Comparison of ENCODE assay signal across 9 cellular contexts in the genomic region with DNA sequence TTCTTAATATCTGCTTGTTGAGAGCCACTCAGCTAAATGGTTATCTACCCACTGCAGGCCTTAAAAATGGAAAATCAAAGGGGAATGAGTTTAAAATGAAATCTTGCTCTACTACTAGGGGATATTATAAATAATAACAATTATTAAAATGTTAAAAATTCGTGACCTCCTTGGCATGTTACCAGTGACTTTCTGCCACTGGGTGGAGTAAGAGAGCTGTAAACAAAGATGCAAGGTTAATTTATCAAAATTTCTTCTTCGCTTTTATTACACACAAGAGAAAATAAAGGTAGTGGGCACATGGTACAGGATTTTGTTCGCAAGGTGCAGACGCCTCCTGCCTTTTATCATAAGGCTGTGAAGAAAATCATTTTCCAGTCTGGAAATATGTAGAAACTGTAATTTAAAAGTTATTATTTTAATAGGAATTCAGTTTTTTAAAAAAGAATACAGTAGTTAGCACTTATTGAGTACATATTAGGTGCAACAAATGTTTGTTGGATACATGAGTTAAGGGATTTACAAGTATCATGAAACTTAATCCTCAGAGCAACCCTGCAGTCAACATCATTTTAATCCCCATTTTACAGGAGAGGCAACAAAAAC.
DNase-seq lines count a peak whose midpoint lies in the region; ATAC-seq and TF ChIP-seq lines count a peak whose summit lies in the region.
"Had no signal": no experiment of that assay in that cellular context is flagged by ENCODE, and none has a peak within 500 bp of the region (broad histone marks: within the 10 kb centered on the region; RNA-seq: fewer than 3 reads in every experiment).

No MANE protein-coding gene starts in this region.

- no peak overlapping the region for H3K27ac Mint-ChIP-seq in glutamatergic neuron (ENCODE audit: unreplicated experiment)
- H3K27ac Mint-ChIP-seq: IgD-negative memory B cell had no signal

- TF ChIP-seq POLR2A in upper lobe of left lung (IDR thresholded peaks at IDR 0.05): no peak

- peaks cover 0 to under 1% (median 0%) of the 10 kb centered on the region in 4 donors for H3K36me3 ChIP-seq in upper lobe of left lung

- peak; percentile 40; the same call in 1 of the 2 replicates for TF ChIP-seq CTCF in GM12874 (IDR thresholded peaks at IDR 0.05; ENCODE audit: insufficient read depth, low read depth, low read length)
- TF ChIP-seq CTCF in glutamatergic neuron (IDR thresholded peaks at IDR 0.05; ENCODE audit: partially characterized antibody, unreplicated experiment): peak; percentile 78
- TF ChIP-seq CTCF in upper lobe of left lung (IDR thresholded peaks at IDR 0.05): peak; percentile 7 to 51 (median 42)

- H3K9me3 Mint-ChIP-seq in glutamatergic neuron (ENCODE audit: unreplicated experiment): no peaks in the 10 kb centered on the region
- H3K9me3 Mint-ChIP-seq: IgD-negative memory B cell had no signal

- no peaks in the 10 kb centered on the region for H3K9me3 ChIP-seq in upper lobe of left lung

- peaks cover under 1% of the 10 kb centered on the region for H3K27me3 Mint-ChIP-seq in glutamatergic neuron (ENCODE audit: unreplicated experiment)
- H3K27me3 Mint-ChIP-seq: IgD-negative memory B cell had no signal

- no peak overlapping the region for H3K27ac ChIP-seq in upper lobe of left lung

- DNase-seq in AML-193 (lab: John Stamatoyannopoulos, UW) (peak; percentile 33), glutamatergic neuron (no peak), upper lobe of left lung (no peak), activated gamma-delta T cell (lab: John Stamatoyannopoulos, UW) (no peak), activated gamma-delta T cell treated with Interleukin-2 at 50 U/mL for 16 hours (no peak)

- H3K36me3 Mint-ChIP-seq in glutamatergic neuron (ENCODE audit: unreplicated experiment): no peaks in the 10 kb centered on the region

- no peaks in the 10 kb centered on the region for H3K4me1 Mint-ChIP-seq in glutamatergic neuron (ENCODE audit: low read depth, unreplicated experiment)

- H3K4me3 ChIP-seq in upper lobe of left lung: no peak overlapping the region

- no peak for TF ChIP-seq EP300 in upper lobe of left lung (IDR thresholded peaks at IDR 0.05)

- no peak overlapping the region for H3K4me3 Mint-ChIP-seq in glutamatergic neuron (ENCODE audit: unreplicated experiment)
- H3K4me3 Mint-ChIP-seq: IgD-negative memory B cell had no signal

- H3K4me1 ChIP-seq in upper lobe of left lung: peaks cover 4 to 10% (median 7%) of the 10 kb centered on the region in 4 donors

- H3K27me3 ChIP-seq in upper lobe of left lung: no peaks in the 10 kb centered on the region

- 0 out of 3 replicates have a peak, but pooled peaks have one; percentile 13 for ATAC-seq in SK-N-SH treated with all-trans-retinoic acid at 6 μM for 48 hours
- ATAC-seq in upper lobe of left lung (ENCODE audit: low FRiP score in 2 of 2): no peak
- no peak for ATAC-seq in GM21529 (IDR thresholded peaks at IDR 0.05; ENCODE audit: unreplicated experiment)

- 58 to 60% methylated on average over 4 of the region's 4 CpGs for WGBS in upper lobe of left lung, 2 donors

TF ChIP-seq in SK-N-SH treated with all-trans-retinoic acid at 6 μM for 48 hours, 23 proteins besides CTCF, POLR2A, EP300 and RAD21:
- TF ChIP-seq RARB (CRISPR knock-in tag; IDR thresholded peaks at IDR 0.05) (no peak), ISL1 (CRISPR knock-in tag; IDR thresholded peaks at IDR 0.05) (no peak), ZFP30 (CRISPR knock-in tag; IDR thresholded peaks at IDR 0.05) (no peak), ZC3H10 (CRISPR knock-in tag; IDR thresholded peaks at IDR 0.05) (no peak), TOX (CRISPR knock-in tag; IDR thresholded peaks at IDR 0.05; ENCODE audit: borderline replicate concordance) (no peak), ZNF565 (CRISPR knock-in tag; conservative IDR thresholded peaks at IDR 0.05; ENCODE audit: low read depth) (no peak)
- TF ChIP-seq, protein P1, sequence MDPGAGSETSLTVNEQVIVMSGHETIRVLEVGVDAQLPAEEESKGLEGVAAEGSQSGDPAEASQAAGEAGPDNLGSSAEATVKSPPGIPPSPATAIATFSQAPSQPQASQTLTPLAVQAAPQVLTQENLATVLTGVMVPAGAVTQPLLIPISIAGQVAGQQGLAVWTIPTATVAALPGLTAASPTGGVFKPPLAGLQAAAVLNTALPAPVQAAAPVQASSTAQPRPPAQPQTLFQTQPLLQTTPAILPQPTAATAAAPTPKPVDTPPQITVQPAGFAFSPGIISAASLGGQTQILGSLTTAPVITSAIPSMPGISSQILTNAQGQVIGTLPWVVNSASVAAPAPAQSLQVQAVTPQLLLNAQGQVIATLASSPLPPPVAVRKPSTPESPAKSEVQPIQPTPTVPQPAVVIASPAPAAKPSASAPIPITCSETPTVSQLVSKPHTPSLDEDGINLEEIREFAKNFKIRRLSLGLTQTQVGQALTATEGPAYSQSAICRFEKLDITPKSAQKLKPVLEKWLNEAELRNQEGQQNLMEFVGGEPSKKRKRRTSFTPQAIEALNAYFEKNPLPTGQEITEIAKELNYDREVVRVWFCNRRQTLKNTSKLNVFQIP (CRISPR knock-in tag; IDR thresholded peaks at IDR 0.05; ENCODE audit: borderline replicate concordance, low read depth): no peak
- TF ChIP-seq, protein P2, sequence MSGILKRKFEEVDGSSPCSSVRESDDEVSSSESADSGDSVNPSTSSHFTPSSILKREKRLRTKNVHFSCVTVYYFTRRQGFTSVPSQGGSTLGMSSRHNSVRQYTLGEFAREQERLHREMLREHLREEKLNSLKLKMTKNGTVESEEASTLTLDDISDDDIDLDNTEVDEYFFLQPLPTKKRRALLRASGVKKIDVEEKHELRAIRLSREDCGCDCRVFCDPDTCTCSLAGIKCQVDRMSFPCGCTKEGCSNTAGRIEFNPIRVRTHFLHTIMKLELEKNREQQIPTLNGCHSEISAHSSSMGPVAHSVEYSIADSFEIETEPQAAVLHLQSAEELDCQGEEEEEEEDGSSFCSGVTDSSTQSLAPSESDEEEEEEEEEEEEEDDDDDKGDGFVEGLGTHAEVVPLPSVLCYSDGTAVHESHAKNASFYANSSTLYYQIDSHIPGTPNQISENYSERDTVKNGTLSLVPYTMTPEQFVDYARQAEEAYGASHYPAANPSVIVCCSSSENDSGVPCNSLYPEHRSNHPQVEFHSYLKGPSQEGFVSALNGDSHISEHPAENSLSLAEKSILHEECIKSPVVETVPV (CRISPR knock-in tag; IDR thresholded peaks at IDR 0.05): no peak

Comparison
In these comparisons a context has a peak if more than half of its experiments do, and no peak if none do; other contexts are left out.
1. DNase-seq: peak in AML-193 (2 of 2); none in glutamatergic neuron (single experiment), upper lobe of left lung (0 of 2), activated gamma-delta T cell (single experiment) and activated gamma-delta T cell treated with Interleukin-2 at 50 U/mL for 16 hours (single experiment).
2. Peak in every context shown above with its lines, with median percentiles within 50 percentile points of each other: CTCF ChIP-seq.